In the genomic region with DNA sequence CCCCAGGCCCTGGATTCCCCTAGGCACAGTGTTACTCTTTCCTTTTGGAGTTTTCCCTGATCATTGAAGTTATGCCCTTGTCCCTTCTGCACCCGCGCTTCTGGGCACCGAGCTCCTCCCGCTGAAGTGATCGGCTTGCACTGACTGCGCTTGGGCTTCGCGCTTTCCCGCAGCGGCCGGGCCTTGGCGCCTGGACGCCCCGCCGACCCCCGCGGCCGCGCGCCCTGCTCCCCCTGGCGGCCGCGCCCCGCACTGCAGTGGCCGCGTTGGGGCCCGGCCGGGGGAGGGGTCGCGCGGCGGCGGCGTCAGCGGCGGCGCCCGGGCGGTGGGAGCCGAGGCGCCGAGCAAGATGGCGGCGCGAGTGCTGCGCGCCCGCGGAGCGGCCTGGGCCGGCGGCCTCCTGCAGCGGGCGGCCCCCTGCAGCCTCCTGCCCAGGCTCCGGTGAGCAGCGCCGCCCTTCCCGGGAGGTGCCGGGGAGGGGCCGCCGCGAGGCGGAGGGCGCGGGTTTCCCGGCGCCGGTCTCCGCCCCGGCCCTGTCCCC, we compare ENCODE assay signal across 8 cellular contexts. TPM values are rescaled to one million over a fixed set of nuclear protein-coding genes. Genes with fewer than 3 reads are reported as not detected.
A peak's percentile ranks its signal among the peaks of the same experiment; 100 is the strongest.
DNase-seq lines count a peak whose midpoint lies in the region; ATAC-seq and TF ChIP-seq lines count a peak whose summit lies in the region.

A gene (plus strand): TSS at position 325 of the 541 bp plus-strand sequence. CDS start 25 bp downstream, at position 350.

- peak within 1 kb of the TSS; percentile 95 for H3K4me2 ChIP-seq in OCI-LY3 (ENCODE audit: low read length)

- H4K20me1 ChIP-seq in OCI-LY3 (ENCODE audit: insufficient read depth, low read length) = no peaks in the 10 kb centered on the region

- no peaks in the 10 kb centered on the region for H3K27me3 Mint-ChIP-seq in activated T-helper 1 cell treated with anti-CD3 and anti-CD28 coated beads, Interleukin-12 subunit alpha, Interleukin-12 subunit beta, Interleukin-2, Interleukin-4 antibody, amounts not matched to agents 30 ng/mL and 10 ng/mL and 1 ng/mL, durations not matched to agents 14 hours and 24 hours and 36 hours (ENCODE audit: insufficient read depth)
- no peaks in the 10 kb centered on the region for H3K27me3 Mint-ChIP-seq in natural killer cell treated with Interleukin-12 subunit alpha and Interleukin-12 subunit beta and Interleukin-15 and Interleukin-18, amount 100 ng/mL, for 72 hours

- H3K9me3 Mint-ChIP-seq in activated T-helper 1 cell treated with anti-CD3 and anti-CD28 coated beads, Interleukin-12 subunit alpha, Interleukin-12 subunit beta, Interleukin-2, Interleukin-4 antibody, amounts not matched to agents 30 ng/mL and 10 ng/mL and 1 ng/mL, durations not matched to agents 14 hours and 24 hours and 36 hours = no peaks in the 10 kb centered on the region
- no peaks in the 10 kb centered on the region for H3K9me3 Mint-ChIP-seq in natural killer cell treated with Interleukin-12 subunit alpha and Interleukin-12 subunit beta and Interleukin-15 and Interleukin-18, amount 100 ng/mL, for 72 hours

- H3K27ac Mint-ChIP-seq in activated T-helper 1 cell treated with anti-CD3 and anti-CD28 coated beads, Interleukin-12 subunit alpha, Interleukin-12 subunit beta, Interleukin-2, Interleukin-4 antibody, amounts not matched to agents 30 ng/mL and 10 ng/mL and 1 ng/mL, durations not matched to agents 14 hours and 24 hours and 36 hours = peak within 1 kb of the TSS; percentile 89
- peak within 1 kb of the TSS; percentile 77 to 87 for H3K27ac Mint-ChIP-seq in natural killer cell treated with Interleukin-12 subunit alpha and Interleukin-12 subunit beta and Interleukin-15 and Interleukin-18, amount 100 ng/mL, for 72 hours

- ATAC-seq in GM19438 (IDR thresholded peaks at IDR 0.05; ENCODE audit: low read depth, unreplicated experiment) = peak; percentile 72
- ATAC-seq in HG03565 (IDR thresholded peaks at IDR 0.05; ENCODE audit: unreplicated experiment) = peak; percentile 75
- peak; percentile 88 to 90 for ATAC-seq in natural killer cell treated with Interleukin-12 subunit alpha and Interleukin-12 subunit beta and Interleukin-15 and Interleukin-18, amount 100 ng/mL, for 72 hours

- H3K4me3 Mint-ChIP-seq in activated T-helper 1 cell treated with anti-CD3 and anti-CD28 coated beads, Interleukin-12 subunit alpha, Interleukin-12 subunit beta, Interleukin-2, Interleukin-4 antibody, amounts not matched to agents 30 ng/mL and 10 ng/mL and 1 ng/mL, durations not matched to agents 14 hours and 24 hours and 36 hours = peak within 1 kb of the TSS; percentile 88
- H3K4me3 Mint-ChIP-seq in natural killer cell treated with Interleukin-12 subunit alpha and Interleukin-12 subunit beta and Interleukin-15 and Interleukin-18, amount 100 ng/mL, for 72 hours = peak within 1 kb of the TSS; percentile 79

- DNase-seq in D341Med (ENCODE audit: low spot score) (peak; percentile 97), fibroblast of mammary gland (ENCODE audit: low read depth) (peak; percentile 42), stomach (peak; percentile 64)
- DNase-seq in activated T-helper 1 cell treated with anti-CD3 and anti-CD28 coated beads, Interleukin-12 subunit alpha, Interleukin-12 subunit beta, Interleukin-2, Interleukin-4 antibody, amounts not matched to agents 30 ng/mL and 10 ng/mL and 1 ng/mL, durations not matched to agents 14 hours and 24 hours and 36 hours (ENCODE audit: low spot score) = peak; percentile 55
- DNase-seq in natural killer cell treated with Interleukin-12 subunit alpha and Interleukin-12 subunit beta and Interleukin-15 and Interleukin-18, amount 100 ng/mL, for 72 hours (ENCODE audit: low spot score) = peak; percentile 71

- H3K9me3 ChIP-seq in OCI-LY3 (ENCODE audit: insufficient read depth, low read length) (no peaks in the 10 kb centered on the region), stomach (no peaks in the 10 kb centered on the region)

- 0 to 1% (median 0%) methylated on average over 8 to 70 of the region's 70 CpGs for whole genome bisulfite sequencing in stomach, 5 donors

- peak within 1 kb of the TSS; percentile 69 for H3K9ac ChIP-seq in OCI-LY3 (ENCODE audit: low read length)

- H3K79me2 ChIP-seq in OCI-LY3 (ENCODE audit: low read length) = peaks cover 33% of the 10 kb centered on the region

- H3K27ac ChIP-seq in OCI-LY3 (ENCODE audit: low read length) = no peak within 1 kb of the TSS
- H3K27ac ChIP-seq in stomach = peak within 1 kb of the TSS; percentile 91 to 97 (median 96)

- no peak for TF ChIP-seq EP300 in stomach (IDR thresholded peaks at IDR 0.05)

- peak within 1 kb of the TSS; percentile 81 for H2AFZ ChIP-seq in OCI-LY3 (ENCODE audit: low read depth, low read length)

- intact Hi-C loops in activated T-helper 1 cell treated with anti-CD3 and anti-CD28 coated beads, Interleukin-12 subunit alpha, Interleukin-12 subunit beta, Interleukin-2, Interleukin-4 antibody, amounts not matched to agents 30 ng/mL and 10 ng/mL and 1 ng/mL, durations not matched to agents 14 hours and 24 hours and 36 hours (cut with micrococcal nuclease) = loop anchor here (1.0 to 10.0 kb wide), 4 partner anchors 13 to 530 kb away; a partner anchor contains a TSS
- intact Hi-C loops in stomach (cut with DNase I; ENCODE audit: low total_unique reads) = no loop called here

- peaks cover 7% of the 10 kb centered on the region for H3K4me1 ChIP-seq in OCI-LY3 (ENCODE audit: low read length)
- H3K4me1 ChIP-seq in stomach = peaks cover 8 to 46% (median 28%) of the 10 kb centered on the region in 4 donors

- peaks cover 5% of the 10 kb centered on the region for H3K36me3 ChIP-seq in OCI-LY3 (replicated peaks; ENCODE audit: low read depth, low read length)
- H3K36me3 ChIP-seq in stomach = peaks cover 0 to 15% (median 11%) of the 10 kb centered on the region in 4 donors

- H3K27me3 ChIP-seq in OCI-LY3 (ENCODE audit: low read depth, low read length) (no peaks in the 10 kb centered on the region), stomach (no peaks in the 10 kb centered on the region)

- TF ChIP-seq POLR2A in stomach (IDR thresholded peaks at IDR 0.05) = no peak

- H3K36me3 Mint-ChIP-seq in activated T-helper 1 cell treated with anti-CD3 and anti-CD28 coated beads, Interleukin-12 subunit alpha, Interleukin-12 subunit beta, Interleukin-2, Interleukin-4 antibody, amounts not matched to agents 30 ng/mL and 10 ng/mL and 1 ng/mL, durations not matched to agents 14 hours and 24 hours and 36 hours (ENCODE audit: low read depth) = peaks cover 9% of the 10 kb centered on the region
- no peaks in the 10 kb centered on the region for H3K36me3 Mint-ChIP-seq in natural killer cell treated with Interleukin-12 subunit alpha and Interleukin-12 subunit beta and Interleukin-15 and Interleukin-18, amount 100 ng/mL, for 72 hours

- peaks cover 25% of the 10 kb centered on the region for H3K4me1 Mint-ChIP-seq in activated T-helper 1 cell treated with anti-CD3 and anti-CD28 coated beads, Interleukin-12 subunit alpha, Interleukin-12 subunit beta, Interleukin-2, Interleukin-4 antibody, amounts not matched to agents 30 ng/mL and 10 ng/mL and 1 ng/mL, durations not matched to agents 14 hours and 24 hours and 36 hours (ENCODE audit: low read depth)
- peaks cover 14 to 26% of the 10 kb centered on the region in 2 donors for H3K4me1 Mint-ChIP-seq in natural killer cell treated with Interleukin-12 subunit alpha and Interleukin-12 subunit beta and Interleukin-15 and Interleukin-18, amount 100 ng/mL, for 72 hours (ENCODE audit: low read depth in 2 of 2)

- H3K4me3 ChIP-seq in OCI-LY3 (ENCODE audit: low read length) (peak within 1 kb of the TSS; percentile 80), fibroblast of mammary gland (ENCODE audit: control insufficient read depth, low read depth, low read length) (peak within 1 kb of the TSS; percentile 61), stomach (peak within 1 kb of the TSS; percentile 67 to 73 (median 70))

- TF ChIP-seq CTCF in OCI-LY3 (IDR thresholded peaks at IDR 0.05; ENCODE audit: low read depth, low read length) = peak; percentile 28; the same call in 1 of the 2 replicates
- TF ChIP-seq CTCF in fibroblast of mammary gland (conservative IDR thresholded peaks at IDR 0.05; ENCODE audit: control insufficient read depth, insufficient read depth, low read depth, low read length) = no peak
- TF ChIP-seq CTCF in stomach (IDR thresholded peaks at IDR 0.05) = peak in 3 of 7 experiments; percentile 29 to 91 (median 44)

RNA-seq across cellular contexts. Expression of the gene that starts here (rescaled TPM):
- 49.4 and 50.0 TPM in 2 replicates for total RNA-seq in activated T-helper 1 cell treated with anti-CD3 and anti-CD28 coated beads, Interleukin-12 subunit alpha, Interleukin-12 subunit beta, Interleukin-2, Interleukin-4 antibody, amounts not matched to agents 30 ng/mL and 10 ng/mL and 1 ng/mL, durations not matched to agents 14 hours and 24 hours and 36 hours
- 10 to 100 TPM; 22.1 to 29.0 TPM for total RNA-seq in natural killer cell treated with Interleukin-12 subunit alpha and Interleukin-12 subunit beta and Interleukin-15 and Interleukin-18, amount 100 ng/mL, for 72 hours
- total RNA-seq in stomach = 100 to 1,000 TPM in 1 of 5 donors, 10 to 100 TPM in 4; 38.8 to 133 (median 63.4) TPM
- 10 to 100 TPM; 35.6 to 70.7 (median 57.0) TPM for polyA plus RNA-seq in stomach

Comparison
In these comparisons a context has a peak if more than half of its experiments do, and no peak if none do; other contexts are left out.
1. DNase-seq: peak in every context shown above with its lines; median percentile 97 in D341Med; 71 in natural killer cell treated with Interleukin-12 subunit alpha and Interleukin-12 subunit beta and Interleukin-15 and Interleukin-18, amount 100 ng/mL, for 72 hours; 64 in stomach; 55 in activated T-helper 1 cell treated with anti-CD3 and anti-CD28 coated beads, Interleukin-12 subunit alpha, Interleukin-12 subunit beta, Interleukin-2, Interleukin-4 antibody, amounts not matched to agents 30 ng/mL and 10 ng/mL and 1 ng/mL, durations not matched to agents 14 hours and 24 hours and 36 hours; 42 in fibroblast of mammary gland.